ENCODE assay signal across 16 cellular contexts in the genomic region with DNA sequence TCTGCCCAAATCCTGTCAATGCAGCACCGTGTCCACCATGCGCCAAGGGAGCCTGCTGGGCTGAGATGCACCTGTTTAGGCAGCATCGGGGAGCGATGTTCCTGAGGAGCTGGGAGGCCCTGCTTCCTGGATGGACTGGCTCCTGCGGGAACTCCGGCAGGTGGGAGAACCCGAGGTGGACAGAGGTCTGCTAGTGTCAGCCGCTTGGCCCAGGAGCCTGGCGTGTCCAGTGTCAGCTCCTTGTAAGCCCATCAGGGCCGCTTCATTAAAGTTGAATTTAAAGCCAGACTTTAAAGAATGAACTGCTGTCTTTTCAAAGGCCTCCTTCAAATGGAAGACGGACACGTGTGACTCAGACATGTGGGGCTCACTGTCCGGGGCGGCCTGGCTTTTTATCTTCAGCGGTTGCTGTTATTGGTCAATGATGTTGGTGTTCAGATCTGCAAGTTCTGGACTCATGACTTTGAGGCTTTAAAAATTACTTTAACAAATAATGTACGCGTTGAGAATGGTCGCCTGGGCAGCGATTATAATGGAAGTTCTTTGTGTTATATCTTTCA.
DNase-seq lines count a peak whose midpoint lies in the region; ATAC-seq and TF ChIP-seq lines count a peak whose summit lies in the region.
"Had no signal": no experiment of that assay in that cellular context is flagged by ENCODE, and none has a peak within 500 bp of the region (broad histone marks: within the 10 kb centered on the region; RNA-seq: fewer than 3 reads in every experiment).

No MANE protein-coding gene starts in this region.

- no peaks in the 10 kb centered on the region for H3K4me1 Mint-ChIP-seq in endothelial cell (ENCODE audit: unreplicated experiment)
- H3K4me1 Mint-ChIP-seq: B cell, GM23338 had no signal

- peak overlapping the region; percentile 22; the same call in 1 of the 2 replicates for H3K9ac ChIP-seq in DND-41 (ENCODE audit: low read depth, low read length)
- H3K9ac ChIP-seq in neuronal stem cell (ENCODE audit: low read depth, low read length, poor library complexity) = no peak overlapping the region
- H3K9ac ChIP-seq: BLaER1 treated with 17β-estradiol and CSF1 and Interleukin-3, amounts not matched to agents 10 nM and 100 nM had no signal

- no CpG with 5 or more reads among the region's 19 CpGs for WGBS in neuronal stem cell (ENCODE audit: extremely low coverage in 2 of 2, insufficient read length in 2 of 2, insufficient replicate concordance in 1 of 2), 2 donors
- 88% methylated on average over 19 of the region's 19 CpGs for WGBS in aorta, 2 donors

- peak overlapping the region; percentile 97 for H3K14ac ChIP-seq in neuronal stem cell (ENCODE audit: low read length)

- intact Hi-C loops in aorta (cut with DNase I) = no loop called here

- H2AFZ ChIP-seq in DND-41 (ENCODE audit: low read depth, low read length) = no peak overlapping the region
- no peak overlapping the region for H2AFZ ChIP-seq in neuronal stem cell (ENCODE audit: low read length)
- H2AFZ ChIP-seq: GM23338 had no signal

- no peaks in the 10 kb centered on the region for H3K36me3 ChIP-seq in DND-41 (ENCODE audit: insufficient read depth, low read length)
- no peaks in the 10 kb centered on the region for H3K36me3 ChIP-seq in neuronal stem cell (replicated peaks in 1 of 2; ENCODE audit: control insufficient read depth in 2 of 2, insufficient read depth in 2 of 2, low read length in 2 of 2)
- H3K36me3 ChIP-seq in aorta (ENCODE audit: control insufficient read depth in 1 of 2, insufficient read depth in 2 of 2, low read length in 1 of 2) = no peaks in the 10 kb centered on the region
- H3K36me3 ChIP-seq: BLaER1 treated with 17β-estradiol and CSF1 and Interleukin-3, amounts not matched to agents 10 nM and 100 nM had no signal

- peaks cover 10% of the 10 kb centered on the region for H3K27me3 Mint-ChIP-seq in endothelial cell (ENCODE audit: unreplicated experiment)
- H3K27me3 Mint-ChIP-seq: B cell; CD4-positive, CD25-positive, alpha-beta regulatory T cell had no signal

- H3K4me1 ChIP-seq in DND-41 (ENCODE audit: insufficient read depth, low read length) (peaks cover 20% of the 10 kb centered on the region), neuronal stem cell (ENCODE audit: control insufficient read depth in 2 of 2, insufficient read depth in 1 of 2, low read depth in 1 of 2, low read length in 2 of 2) (peaks cover 0 to 1% of the 10 kb centered on the region in 2 donors), aorta (ENCODE audit: control insufficient read depth in 1 of 2, insufficient read depth in 2 of 2, low read length in 2 of 2) (no peaks in the 10 kb centered on the region)

- no peak overlapping the region for H2BK5ac ChIP-seq in neuronal stem cell (ENCODE audit: low read length)

- H3K27me3 ChIP-seq in DND-41 (ENCODE audit: insufficient read depth, low read length, poor library complexity) = no peaks in the 10 kb centered on the region
- H3K27me3 ChIP-seq in neuronal stem cell (ENCODE audit: control insufficient read depth in 3 of 3, insufficient read depth in 3 of 3, low read depth in 1 of 3, low read length in 3 of 3) = no peaks in the 10 kb centered on the region
- H3K27me3 ChIP-seq in aorta (ENCODE audit: control insufficient read depth in 1 of 2, insufficient read depth in 2 of 2, low read length in 1 of 2) = no peaks in the 10 kb centered on the region
- H3K27me3 ChIP-seq: BLaER1 treated with 17β-estradiol and CSF1 and Interleukin-3, amounts not matched to agents 10 nM and 100 nM had no signal

- H3K27ac ChIP-seq in DND-41 (ENCODE audit: low read length) (peak overlapping the region; percentile 37; the same call in 1 of the 2 replicates), neuronal stem cell (replicated peaks; ENCODE audit: low read length) (no peak overlapping the region), aorta (ENCODE audit: low read depth in 1 of 2, low read length in 2 of 2) (no peak overlapping the region)
- H3K27ac ChIP-seq: BLaER1 treated with 17β-estradiol and CSF1 and Interleukin-3, amounts not matched to agents 10 nM and 100 nM had no signal

- H4K20me1 ChIP-seq in DND-41 (ENCODE audit: insufficient read depth, low read length) = no peaks in the 10 kb centered on the region

- H2BK12ac ChIP-seq in neuronal stem cell (ENCODE audit: low read length) = peak overlapping the region; percentile 84

- H2BK120ac ChIP-seq in neuronal stem cell (ENCODE audit: low read depth, low read length) = no peak overlapping the region

- H3K9me3 Mint-ChIP-seq in endothelial cell (ENCODE audit: unreplicated experiment) = peaks cover 33% of the 10 kb centered on the region

- no peak for DNase-seq in DND-41
- DNase-seq in endothelial cell (ENCODE audit: low spot score) = no peak
- DNase-seq in neuronal stem cell (ENCODE audit: low spot score) = no peak
- DNase-seq in aorta = peak; percentile 32 to 58
- no peak for DNase-seq in SW480 (ENCODE audit: low spot score)
- no peak for DNase-seq in NCI-H1092 treated with DMSO at 0.1 percent for 48 hours (lab: John Stamatoyannopoulos, UW)
- DNase-seq: CD4-positive, CD25-positive, alpha-beta regulatory T cell; COR-L47; GDM1; HFFc6 had no signal

- H3K4me3 Mint-ChIP-seq in endothelial cell (ENCODE audit: unreplicated experiment) = peak overlapping the region; percentile 42
- H3K4me3 Mint-ChIP-seq: B cell; CD4-positive, CD25-positive, alpha-beta regulatory T cell; CD8-positive, alpha-beta memory T cell; GM23338; HFFc6 had no signal

- peak overlapping the region; percentile 80 for H3K18ac ChIP-seq in neuronal stem cell (ENCODE audit: low read length)

- TF ChIP-seq CTCF in DND-41 (IDR thresholded peaks at IDR 0.05; ENCODE audit: borderline replicate concordance, extremely low read depth, low read length, poor library complexity, severe bottlenecking) (no peak), endothelial cell (IDR thresholded peaks at IDR 0.05; ENCODE audit: unreplicated experiment) (no peak)

- peaks cover 1% of the 10 kb centered on the region for H3K79me1 ChIP-seq in neuronal stem cell (ENCODE audit: low read depth, low read length)

- H2BK15ac ChIP-seq in neuronal stem cell (ENCODE audit: low read length) = peak overlapping the region; percentile 100

- H2AK5ac ChIP-seq in neuronal stem cell (ENCODE audit: low read depth, low read length) = peak overlapping the region; percentile 92

- no peaks in the 10 kb centered on the region for H3K79me2 ChIP-seq in DND-41 (ENCODE audit: insufficient read depth, low read length)

- H3K23ac ChIP-seq in neuronal stem cell (ENCODE audit: low read depth, low read length, poor library complexity) = peak overlapping the region; percentile 65

- no peak for ATAC-seq in DND-41 (ENCODE audit: insufficient read depth, low read depth)
- ATAC-seq in aorta (ENCODE audit: low FRiP score) = no peak
- ATAC-seq in HG03045 (IDR thresholded peaks at IDR 0.05; ENCODE audit: unreplicated experiment) = no peak
- ATAC-seq: GM23338, HCT116 had no signal

- H3K9me3 ChIP-seq in DND-41 (ENCODE audit: insufficient read depth, low read length, severe bottlenecking) (no peaks in the 10 kb centered on the region), neuronal stem cell (replicated peaks in 1 of 2; ENCODE audit: control insufficient read depth in 2 of 2, insufficient read depth in 1 of 2, low read depth in 1 of 2, low read length in 2 of 2) (no peaks in the 10 kb centered on the region), aorta (ENCODE audit: control insufficient read depth, low read length) (no peaks in the 10 kb centered on the region)

- no peak overlapping the region for H4K8ac ChIP-seq in neuronal stem cell (ENCODE audit: low read depth, low read length)

- peak overlapping the region; percentile 51 for H3K4me2 ChIP-seq in DND-41 (ENCODE audit: insufficient read depth, low read length)
- H3K4me2 ChIP-seq in neuronal stem cell (ENCODE audit: insufficient read depth, low read length, poor library complexity, severe bottlenecking) = no peak overlapping the region
- H3K4me2 ChIP-seq: GM23338 had no signal

- no peak overlapping the region for H4K91ac ChIP-seq in neuronal stem cell (ENCODE audit: low read depth, low read length, poor library complexity)

- H3K36me3 Mint-ChIP-seq in endothelial cell (ENCODE audit: low read depth, unreplicated experiment) = peaks cover 4% of the 10 kb centered on the region
- H3K36me3 Mint-ChIP-seq: CD4-positive, CD25-positive, alpha-beta regulatory T cell; CD8-positive, alpha-beta memory T cell had no signal

- H3K4me3 ChIP-seq in DND-41 (ENCODE audit: low read depth in 1 of 2, low read length in 2 of 2) (no peak overlapping the region; a peak in 1 of 4 replicates), neuronal stem cell (ENCODE audit: low read length in 2 of 2) (no peak overlapping the region), aorta (ENCODE audit: low read length in 2 of 2) (no peak overlapping the region)
- H3K4me3 ChIP-seq: BLaER1 treated with 17β-estradiol and CSF1 and Interleukin-3, amounts not matched to agents 10 nM and 100 nM; GM23338 had no signal

- H3K4ac ChIP-seq in neuronal stem cell (ENCODE audit: low read length) = peak overlapping the region; percentile 37

- no peak overlapping the region for H3K27ac Mint-ChIP-seq in endothelial cell (ENCODE audit: unreplicated experiment)
- H3K27ac Mint-ChIP-seq: B cell; CD4-positive, CD25-positive, alpha-beta regulatory T cell; CD8-positive, alpha-beta memory T cell; GM23338; HFFc6 had no signal

Comparison
In these comparisons a context has a peak if more than half of its experiments do, and no peak if none do; other contexts are left out.
1. DNase-seq: peak in aorta (2 of 2); none in DND-41 (single experiment), endothelial cell (single experiment), neuronal stem cell (single experiment), SW480 (single experiment) and NCI-H1092 treated with DMSO at 0.1 percent for 48 hours (single experiment).